ENCODE assay signal across 1 cellular context in the genomic region with DNA sequence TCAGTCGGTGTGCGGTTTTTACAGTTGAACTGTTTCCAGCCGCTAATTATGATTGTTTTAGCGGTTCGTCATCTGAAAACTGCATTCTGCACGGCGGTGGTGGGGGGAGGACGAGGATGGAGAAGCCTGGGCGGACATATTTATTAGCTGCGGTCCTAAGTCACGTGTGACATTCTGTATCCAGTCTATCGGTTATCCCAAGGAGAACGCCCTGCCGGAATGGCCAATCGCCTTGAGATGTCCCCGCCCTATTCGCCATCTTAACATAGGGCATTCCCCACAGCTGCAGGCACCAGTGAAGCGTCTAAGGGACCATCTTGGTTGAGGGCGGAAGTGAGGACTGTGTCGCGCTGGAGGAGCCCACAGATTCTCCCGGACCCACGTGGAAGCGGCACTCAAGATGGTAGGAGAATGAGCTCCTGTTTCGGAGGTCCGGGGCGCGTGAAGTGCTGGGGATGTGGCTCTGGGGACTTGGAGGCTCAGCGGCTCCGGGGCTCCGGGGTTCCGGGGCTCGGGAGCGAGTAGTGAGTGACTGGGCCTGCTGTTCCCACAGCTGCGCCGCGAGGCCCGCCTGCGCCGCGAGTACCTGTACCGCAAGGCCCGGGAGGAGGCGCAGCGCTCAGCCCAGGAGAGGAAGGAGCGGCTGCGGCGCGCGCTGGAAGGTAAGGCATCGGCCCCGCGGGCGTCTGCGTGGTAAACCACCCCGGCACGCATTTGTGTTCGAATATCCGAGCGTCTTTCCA.
TF ChIP-seq lines count a peak whose summit lies in the region.

A gene with protein sequence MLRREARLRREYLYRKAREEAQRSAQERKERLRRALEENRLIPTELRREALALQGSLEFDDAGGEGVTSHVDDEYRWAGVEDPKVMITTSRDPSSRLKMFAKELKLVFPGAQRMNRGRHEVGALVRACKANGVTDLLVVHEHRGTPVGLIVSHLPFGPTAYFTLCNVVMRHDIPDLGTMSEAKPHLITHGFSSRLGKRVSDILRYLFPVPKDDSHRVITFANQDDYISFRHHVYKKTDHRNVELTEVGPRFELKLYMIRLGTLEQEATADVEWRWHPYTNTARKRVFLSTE (plus strand): TSS at position 365 of the 743 bp plus-strand sequence. CDS start 36 bp downstream, at position 401.

TF ChIP-seq in HepG2, 621 proteins besides CTCF, POLR2A, EP300 and RAD21 (continued from another document):
- TF ChIP-seq, protein P1, sequence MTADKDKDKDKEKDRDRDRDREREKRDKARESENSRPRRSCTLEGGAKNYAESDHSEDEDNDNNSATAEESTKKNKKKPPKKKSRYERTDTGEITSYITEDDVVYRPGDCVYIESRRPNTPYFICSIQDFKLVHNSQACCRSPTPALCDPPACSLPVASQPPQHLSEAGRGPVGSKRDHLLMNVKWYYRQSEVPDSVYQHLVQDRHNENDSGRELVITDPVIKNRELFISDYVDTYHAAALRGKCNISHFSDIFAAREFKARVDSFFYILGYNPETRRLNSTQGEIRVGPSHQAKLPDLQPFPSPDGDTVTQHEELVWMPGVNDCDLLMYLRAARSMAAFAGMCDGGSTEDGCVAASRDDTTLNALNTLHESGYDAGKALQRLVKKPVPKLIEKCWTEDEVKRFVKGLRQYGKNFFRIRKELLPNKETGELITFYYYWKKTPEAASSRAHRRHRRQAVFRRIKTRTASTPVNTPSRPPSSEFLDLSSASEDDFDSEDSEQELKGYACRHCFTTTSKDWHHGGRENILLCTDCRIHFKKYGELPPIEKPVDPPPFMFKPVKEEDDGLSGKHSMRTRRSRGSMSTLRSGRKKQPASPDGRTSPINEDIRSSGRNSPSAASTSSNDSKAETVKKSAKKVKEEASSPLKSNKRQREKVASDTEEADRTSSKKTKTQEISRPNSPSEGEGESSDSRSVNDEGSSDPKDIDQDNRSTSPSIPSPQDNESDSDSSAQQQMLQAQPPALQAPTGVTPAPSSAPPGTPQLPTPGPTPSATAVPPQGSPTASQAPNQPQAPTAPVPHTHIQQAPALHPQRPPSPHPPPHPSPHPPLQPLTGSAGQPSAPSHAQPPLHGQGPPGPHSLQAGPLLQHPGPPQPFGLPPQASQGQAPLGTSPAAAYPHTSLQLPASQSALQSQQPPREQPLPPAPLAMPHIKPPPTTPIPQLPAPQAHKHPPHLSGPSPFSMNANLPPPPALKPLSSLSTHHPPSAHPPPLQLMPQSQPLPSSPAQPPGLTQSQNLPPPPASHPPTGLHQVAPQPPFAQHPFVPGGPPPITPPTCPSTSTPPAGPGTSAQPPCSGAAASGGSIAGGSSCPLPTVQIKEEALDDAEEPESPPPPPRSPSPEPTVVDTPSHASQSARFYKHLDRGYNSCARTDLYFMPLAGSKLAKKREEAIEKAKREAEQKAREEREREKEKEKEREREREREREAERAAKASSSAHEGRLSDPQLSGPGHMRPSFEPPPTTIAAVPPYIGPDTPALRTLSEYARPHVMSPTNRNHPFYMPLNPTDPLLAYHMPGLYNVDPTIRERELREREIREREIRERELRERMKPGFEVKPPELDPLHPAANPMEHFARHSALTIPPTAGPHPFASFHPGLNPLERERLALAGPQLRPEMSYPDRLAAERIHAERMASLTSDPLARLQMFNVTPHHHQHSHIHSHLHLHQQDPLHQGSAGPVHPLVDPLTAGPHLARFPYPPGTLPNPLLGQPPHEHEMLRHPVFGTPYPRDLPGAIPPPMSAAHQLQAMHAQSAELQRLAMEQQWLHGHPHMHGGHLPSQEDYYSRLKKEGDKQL (CRISPR knock-in tag; IDR thresholded peaks at IDR 0.05; ENCODE audit: low read depth), result 0 out of 2 replicates have a peak, but pooled peaks have one; percentile 36
- TF ChIP-seq PCBP1 (IDR thresholded peaks at IDR 0.05; ENCODE audit: borderline replicate concordance, low read depth, low read length), result peak; percentile 85; the same call in 1 of the 2 replicates
